ENCODE assay signal across 14 cellular contexts in the genomic region with DNA sequence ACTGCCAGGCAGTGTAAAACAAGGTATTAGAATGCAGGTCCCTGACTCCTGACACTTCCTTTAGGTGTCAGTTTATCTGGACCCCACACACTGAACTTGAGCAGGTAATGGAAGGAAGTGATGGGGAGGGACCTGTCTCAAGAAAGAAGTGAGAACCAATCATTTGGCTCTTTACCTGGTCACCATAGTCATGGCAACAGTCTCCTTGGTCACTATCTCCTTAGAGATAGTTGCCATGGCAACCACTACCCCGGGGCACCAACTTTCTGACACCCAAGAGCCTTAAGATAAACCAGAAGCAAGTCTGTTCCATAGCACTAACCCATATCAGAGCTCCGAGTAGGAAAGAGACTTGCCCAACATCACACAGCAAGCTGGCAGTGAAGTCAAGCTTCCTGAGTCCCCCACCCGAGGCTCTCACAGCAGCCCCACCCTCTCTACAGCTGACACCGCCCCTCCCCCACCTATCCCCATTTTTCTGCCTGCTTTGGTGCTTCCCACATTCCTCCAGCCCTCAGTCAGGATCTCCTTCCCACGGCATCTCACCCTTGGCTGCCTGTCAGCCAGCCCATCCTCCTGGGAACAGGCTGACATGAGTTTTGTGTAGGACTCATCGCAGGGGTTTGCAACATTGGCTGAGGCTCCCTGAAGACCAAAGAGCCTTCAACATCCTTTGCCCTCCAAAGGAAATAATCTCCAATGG. TPM values are rescaled to one million over a fixed set of nuclear protein-coding genes. Genes with fewer than 3 reads are reported as not detected.
DNase-seq lines count a peak whose midpoint lies in the region; ATAC-seq and TF ChIP-seq lines count a peak whose summit lies in the region.
"Had no signal": no experiment of that assay in that cellular context is flagged by ENCODE, and none has a peak within 500 bp of the region (broad histone marks: within the 10 kb centered on the region; RNA-seq: fewer than 3 reads in every experiment).

No MANE protein-coding gene starts in this region.

- H4K20me1 ChIP-seq in PC-3 (ENCODE audit: low read length): no peaks in the 10 kb centered on the region

- CTCF ChIA-PET in PC-3 (lab: Charles Lee): no interaction called here
- CTCF ChIA-PET in activated CD4-positive, alpha-beta memory T cell treated with anti-CD3 and anti-CD28 coated beads, Interleukin-2, amount 10 ng/mL, durations not matched to agents 7 days and 5 days (lab: Charles Lee): no interaction called here

- H3K27me3 Mint-ChIP-seq in activated CD4-positive, alpha-beta memory T cell treated with anti-CD3 and anti-CD28 coated beads, Interleukin-2, amount 10 ng/mL, durations not matched to agents 7 days and 5 days: peaks cover 16% of the 10 kb centered on the region

- POLR2A ChIA-PET in PC-3 (lab: Charles Lee; ENCODE audit: unreplicated experiment): no interaction called here
- POLR2A ChIA-PET in activated CD4-positive, alpha-beta memory T cell treated with anti-CD3 and anti-CD28 coated beads, Interleukin-2, amount 10 ng/mL, durations not matched to agents 7 days and 5 days (lab: Charles Lee): no interaction called here

- no TSS peak for BruUV-seq in PC-3 (replicated peaks; lab: Mats Ljungman, UMichigan)

- H2AFZ ChIP-seq in PC-3 (ENCODE audit: low read length): no peak overlapping the region

- intact Hi-C loops in esophagus muscularis mucosa (cut with DNase I): no loop called here
- intact Hi-C loops in PC-3 (cut with micrococcal nuclease): no loop called here

- no peak overlapping the region for H3K9ac ChIP-seq in PC-3 (ENCODE audit: low read length)

- H3F3A ChIP-seq in PC-3 (ENCODE audit: low read length, unreplicated experiment): no peaks in the 10 kb centered on the region

- H3K27ac Mint-ChIP-seq in activated CD4-positive, alpha-beta memory T cell treated with anti-CD3 and anti-CD28 coated beads, Interleukin-2, amount 10 ng/mL, durations not matched to agents 7 days and 5 days: no peak overlapping the region

- H3K9me3 ChIP-seq in esophagus muscularis mucosa (no peaks in the 10 kb centered on the region), PC-3 (ENCODE audit: low read length) (no peaks in the 10 kb centered on the region)

- H3K36me3 ChIP-seq in esophagus muscularis mucosa (no peaks in the 10 kb centered on the region), PC-3 (ENCODE audit: low read depth, low read length) (no peaks in the 10 kb centered on the region)

- H3K4me3 ChIP-seq in esophagus muscularis mucosa (no peak overlapping the region), PC-3 (ENCODE audit: low read length) (no peak overlapping the region)
- H3K4me3 ChIP-seq: dorsolateral prefrontal cortex had no signal

- TF ChIP-seq POLR2A in esophagus muscularis mucosa (IDR thresholded peaks at IDR 0.05; ENCODE audit: low read depth): no peak

- no peaks in the 10 kb centered on the region for H3K36me3 Mint-ChIP-seq in activated CD4-positive, alpha-beta memory T cell treated with anti-CD3 and anti-CD28 coated beads, Interleukin-2, amount 10 ng/mL, durations not matched to agents 7 days and 5 days (ENCODE audit: low read depth)

- DNase-seq in AG20443 (ENCODE audit: low spot score): peak; percentile 58
- no peak for DNase-seq in esophagus muscularis mucosa (ENCODE audit: extremely low spot score)
- peak; percentile 40 for DNase-seq in myocyte (ENCODE audit: low read depth)
- no peak for DNase-seq in PC-3
- no peak for DNase-seq in activated CD4-positive, alpha-beta memory T cell treated with anti-CD3 and anti-CD28 coated beads, Interleukin-2, amount 10 ng/mL, durations not matched to agents 7 days and 5 days
- no peak for DNase-seq in stimulated activated CD4-positive, alpha-beta T cell treated with anti-CD3 and anti-CD28 coated beads, Interleukin-2, amount 100 ng/mL, for 24 hours
- DNase-seq: activated CD8-positive, alpha-beta memory T cell treated with anti-CD3 and anti-CD28 coated beads, Interleukin-2, amount 50 U/mL, for 48 hours; dorsolateral prefrontal cortex; NCI-H1092 had no signal

- no peak for TF ChIP-seq CTCF in esophagus muscularis mucosa (IDR thresholded peaks at IDR 0.05)
- no peak for TF ChIP-seq CTCF in PC-3 (conservative IDR thresholded peaks at IDR 0.05; ENCODE audit: low read depth, low read length)

- H3K4me1 ChIP-seq in esophagus muscularis mucosa (peaks cover 8 to 28% (median 22%) of the 10 kb centered on the region in 4 donors), PC-3 (ENCODE audit: insufficient read depth, low read length) (no peaks in the 10 kb centered on the region)

- no peak for TF ChIP-seq EP300 in Ishikawa (IDR thresholded peaks at IDR 0.05; ENCODE audit: borderline replicate concordance)
- TF ChIP-seq EP300 in esophagus muscularis mucosa (IDR thresholded peaks at IDR 0.05): no peak

- no peaks in the 10 kb centered on the region for H3K9me3 Mint-ChIP-seq in activated CD4-positive, alpha-beta memory T cell treated with anti-CD3 and anti-CD28 coated beads, Interleukin-2, amount 10 ng/mL, durations not matched to agents 7 days and 5 days

- peak overlapping the region in 3 of 4 donors; percentile 55 to 72 (median 66) for H3K27ac ChIP-seq in esophagus muscularis mucosa (replicated peaks in 1 of 4)
- H3K27ac ChIP-seq in PC-3 (ENCODE audit: low read length): no peak overlapping the region
- H3K27ac ChIP-seq: C4-2B had no signal

- no peak for ATAC-seq in HG02759 (IDR thresholded peaks at IDR 0.05; ENCODE audit: unreplicated experiment)
- ATAC-seq in PC-3: no peak

- H3K79me2 ChIP-seq in PC-3 (ENCODE audit: low read length): no peaks in the 10 kb centered on the region

- TF ChIP-seq RAD21 in Ishikawa (IDR thresholded peaks at IDR 0.05; ENCODE audit: low read depth): no peak

- H3K9me2 ChIP-seq in PC-3 (replicated peaks; ENCODE audit: low read length): no peaks in the 10 kb centered on the region

- H3K4me1 Mint-ChIP-seq in activated CD4-positive, alpha-beta memory T cell treated with anti-CD3 and anti-CD28 coated beads, Interleukin-2, amount 10 ng/mL, durations not matched to agents 7 days and 5 days: peaks cover 1% of the 10 kb centered on the region

- H3K27me3 ChIP-seq in esophagus muscularis mucosa (no peaks in the 10 kb centered on the region), PC-3 (ENCODE audit: low read length) (peaks cover 23% of the 10 kb centered on the region; the same call in 1 of the 2 replicates)

- 31% methylated on average over 6 of the region's 6 CpGs for WGBS in esophagus muscularis mucosa

- H3K4me3 Mint-ChIP-seq in activated CD4-positive, alpha-beta memory T cell treated with anti-CD3 and anti-CD28 coated beads, Interleukin-2, amount 10 ng/mL, durations not matched to agents 7 days and 5 days: no peak overlapping the region

- H3K4me2 ChIP-seq in PC-3 (ENCODE audit: low read length): no peak overlapping the region

TF ChIP-seq in Ishikawa, 13 proteins besides CTCF, POLR2A, EP300 and RAD21:
- TF ChIP-seq, protein P1, sequence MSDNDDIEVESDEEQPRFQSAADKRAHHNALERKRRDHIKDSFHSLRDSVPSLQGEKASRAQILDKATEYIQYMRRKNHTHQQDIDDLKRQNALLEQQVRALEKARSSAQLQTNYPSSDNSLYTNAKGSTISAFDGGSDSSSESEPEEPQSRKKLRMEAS (IDR thresholded peaks at IDR 0.05): no peak
- TF ChIP-seq EGR1 (IDR thresholded peaks at IDR 0.05): no peak
- no peak for TF ChIP-seq CEBPB (IDR thresholded peaks at IDR 0.05)
- peak; percentile 83; the same call in 1 of the 2 replicates for TF ChIP-seq FOXM1 (IDR thresholded peaks at IDR 0.05; ENCODE audit: borderline replicate concordance, low read depth)
- TF ChIP-seq TAF1 (IDR thresholded peaks at IDR 0.05; ENCODE audit: low read depth): no peak

RNA-seq across cellular contexts. Expression of a gene that starts 16.3 kb away (rescaled TPM):
- 10 to 100 TPM; 41.5 to 67.7 (median 47.6) TPM for total RNA-seq in esophagus muscularis mucosa
- 78.3 and 79.2 TPM in 2 replicates for total RNA-seq in myocyte
- polyA plus RNA-seq in myocyte (2012): 224 TPM
- total RNA-seq in PC-3 (2014; rRNA removed): 99.5 and 125 TPM in 2 replicates
- 100 to 1,000 TPM; 162 to 165 TPM for total RNA-seq in activated CD4-positive, alpha-beta memory T cell treated with anti-CD3 and anti-CD28 coated beads, Interleukin-2, amount 10 ng/mL, durations not matched to agents 7 days and 5 days

RNA-seq across cellular contexts. Expression of a gene that starts 22.9 kb away (rescaled TPM):
- total RNA-seq in esophagus muscularis mucosa (10 to 100 TPM in 1 of 4 donors, 1 to 10 TPM in 3; 3.7 to 10.2 (median 7.1) TPM), myocyte (0.27 and 0.68 TPM in 2 replicates), PC-3 (2014; rRNA removed) (not detected in 2 replicates)
- polyA plus RNA-seq in myocyte (2012): not detected
- not detected for total RNA-seq in activated CD4-positive, alpha-beta memory T cell treated with anti-CD3 and anti-CD28 coated beads, Interleukin-2, amount 10 ng/mL, durations not matched to agents 7 days and 5 days
- total RNA-seq: lung microvascular endothelial cell had no signal

RNA-seq across cellular contexts. Expression of a gene that starts 23.1 kb away (rescaled TPM):
- total RNA-seq in esophagus muscularis mucosa (not detected), myocyte (not detected in 2 replicates), PC-3 (2014; rRNA removed) (not detected in 2 replicates)
- polyA plus RNA-seq in myocyte (2012): not detected
- total RNA-seq in activated CD4-positive, alpha-beta memory T cell treated with anti-CD3 and anti-CD28 coated beads, Interleukin-2, amount 10 ng/mL, durations not matched to agents 7 days and 5 days: not detected
- total RNA-seq: dorsolateral prefrontal cortex, lung microvascular endothelial cell had no signal

RNA-seq across cellular contexts. Expression of a gene that starts 57.6 kb away (rescaled TPM):
- total RNA-seq in esophagus muscularis mucosa (not detected), myocyte (not detected in 2 replicates), PC-3 (2014; rRNA removed) (not detected in 2 replicates)
- polyA plus RNA-seq in myocyte (2012): not detected
- total RNA-seq in activated CD4-positive, alpha-beta memory T cell treated with anti-CD3 and anti-CD28 coated beads, Interleukin-2, amount 10 ng/mL, durations not matched to agents 7 days and 5 days: not detected
- total RNA-seq: dorsolateral prefrontal cortex, lung microvascular endothelial cell had no signal
- polyA plus RNA-seq: adipose tissue had no signal

Comparison
In these comparisons a context has a peak if more than half of its experiments do, and no peak if none do; other contexts are left out.
1. DNase-seq: peak in AG20443 (single experiment) and myocyte (single experiment); none in esophagus muscularis mucosa (single experiment), PC-3 (single experiment), activated CD4-positive, alpha-beta memory T cell treated with anti-CD3 and anti-CD28 coated beads, Interleukin-2, amount 10 ng/mL, durations not matched to agents 7 days and 5 days (single experiment) and stimulated activated CD4-positive, alpha-beta T cell treated with anti-CD3 and anti-CD28 coated beads, Interleukin-2, amount 100 ng/mL, for 24 hours (0 of 2).